Comparison of ENCODE assay signal across 14 cellular contexts in the genomic region with DNA sequence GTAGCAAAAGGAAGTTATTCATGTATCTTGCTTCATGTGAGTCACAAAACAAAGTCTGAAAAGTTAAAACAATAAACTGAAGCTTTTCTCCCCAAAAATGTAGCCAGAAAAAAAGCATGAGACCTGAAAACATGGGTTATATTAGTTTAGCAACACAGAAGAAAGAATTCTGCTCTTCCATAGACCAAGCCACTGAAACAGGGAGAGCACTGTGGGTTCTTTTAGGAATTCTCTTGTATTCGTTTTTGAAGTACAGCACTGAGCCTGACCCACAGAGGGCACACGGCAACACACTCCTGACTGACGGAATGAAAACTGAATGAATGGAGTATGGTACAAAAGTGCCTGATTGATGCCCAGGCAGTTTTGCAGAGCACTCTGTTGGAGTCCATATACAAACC.
DNase-seq lines count a peak whose midpoint lies in the region; ATAC-seq and TF ChIP-seq lines count a peak whose summit lies in the region.
"Had no signal": no experiment of that assay in that cellular context is flagged by ENCODE, and none has a peak within 500 bp of the region (broad histone marks: within the 10 kb centered on the region; RNA-seq: fewer than 3 reads in every experiment).

No MANE protein-coding gene starts in this region.

- no peaks in the 10 kb centered on the region for H3K9me3 ChIP-seq in Panc1 (ENCODE audit: control insufficient read depth, insufficient read depth, low read depth, low read length)
- H3K9me3 ChIP-seq in A673 (ENCODE audit: low read depth, low read length, poor library complexity, severe bottlenecking) = no peaks in the 10 kb centered on the region
- H3K9me3 ChIP-seq in heart left ventricle = no peaks in the 10 kb centered on the region
- H3K9me3 ChIP-seq: uterus had no signal

- intact Hi-C loops in Panc1 (cut with micrococcal nuclease; ENCODE audit: unreplicated experiment) = loop anchor here (10.0 kb wide), 1 partner anchor 114 kb away; the partner anchor contains the start of gene WWTR1
- intact Hi-C loops in A673 (cut with micrococcal nuclease; ENCODE audit: unreplicated experiment) = no loop called here
- intact Hi-C loops in heart left ventricle (cut with DNase I) = no loop called here

- peaks cover 99% of the 10 kb centered on the region for H3K4me1 ChIP-seq in Panc1 (ENCODE audit: control insufficient read depth, insufficient read depth, low read length)
- peaks cover 41% of the 10 kb centered on the region for H3K4me1 ChIP-seq in A673 (ENCODE audit: insufficient read depth, low read length, poor library complexity, severe bottlenecking)
- H3K4me1 ChIP-seq in heart left ventricle = peaks cover 0 to 42% (median 22%) of the 10 kb centered on the region in 12 donors

- H3K27me3 ChIP-seq in Panc1 (ENCODE audit: control insufficient read depth, insufficient read depth, low read length) = no peaks in the 10 kb centered on the region
- no peaks in the 10 kb centered on the region for H3K27me3 ChIP-seq in A673 (replicated peaks; ENCODE audit: insufficient read depth, low read depth, low read length, poor library complexity)
- no peaks in the 10 kb centered on the region for H3K27me3 ChIP-seq in heart left ventricle
- H3K27me3 ChIP-seq: uterus had no signal

- no peak for TF ChIP-seq POLR2A in heart left ventricle (IDR thresholded peaks at IDR 0.05)

- H3K4me1 Mint-ChIP-seq in endothelial cell (ENCODE audit: unreplicated experiment) = peaks cover 51% of the 10 kb centered on the region
- peaks cover 74% of the 10 kb centered on the region for H3K4me1 Mint-ChIP-seq in nephron
- H3K4me1 Mint-ChIP-seq: CD14-positive monocyte had no signal

- H3K27ac Mint-ChIP-seq in endothelial cell (ENCODE audit: unreplicated experiment) (peak overlapping the region; percentile 58), nephron (peak overlapping the region; percentile 73 to 96 (median 83))
- H3K27ac Mint-ChIP-seq: natural killer cell treated with Interleukin-12 subunit alpha and Interleukin-12 subunit beta and Interleukin-15 and Interleukin-18, amount 100 ng/mL, for 72 hours had no signal

- H3K36me3 ChIP-seq in Panc1 (ENCODE audit: control insufficient read depth, insufficient read depth, low read length) = peaks cover 18% of the 10 kb centered on the region
- H3K36me3 ChIP-seq in A673 (ENCODE audit: insufficient read depth, low read length, poor library complexity, severe bottlenecking) = peaks cover 7% of the 10 kb centered on the region
- H3K36me3 ChIP-seq in heart left ventricle = peaks cover 0 to 17% (median 12%) of the 10 kb centered on the region in 9 donors
- H3K36me3 ChIP-seq: uterus had no signal

- peak; percentile 64 for ATAC-seq in Panc1
- ATAC-seq in HG02571 (IDR thresholded peaks at IDR 0.05; ENCODE audit: unreplicated experiment) = no peak
- ATAC-seq in heart left ventricle = no peak

- in situ Hi-C loops in Panc1 (cut with HindIII; ENCODE audit: low pct_unique_long_range_greater_than_20kb, low sequenced_read_pairs) = no loop called here

- CTCF ChIA-PET in Panc1 (lab: Charles Lee) = no interaction called here
- CTCF ChIA-PET in A673 (lab: Charles Lee) = no interaction called here

- WGBS in heart left ventricle, 4 donors = 52 to 64% (median 56%) methylated on average over 3 of the region's 3 CpGs

- TF ChIP-seq CTCF in AG09319 (IDR thresholded peaks at IDR 0.05; ENCODE audit: low read depth, low read length) (peak; percentile 27), Panc1 (IDR thresholded peaks at IDR 0.05) (peak; percentile 70), endothelial cell (IDR thresholded peaks at IDR 0.05; ENCODE audit: unreplicated experiment) (no peak), nephron (IDR thresholded peaks at IDR 0.05; ENCODE audit: unreplicated experiment in 3 of 3) (no peak), A673 (conservative IDR thresholded peaks at IDR 0.05; ENCODE audit: low read depth, low read length) (no peak), heart left ventricle (IDR thresholded peaks at IDR 0.05) (peak in 1 of 12 donors; percentile 30)

- H3K27me3 Mint-ChIP-seq in endothelial cell (ENCODE audit: unreplicated experiment) (peaks cover 18% of the 10 kb centered on the region), nephron (ENCODE audit: low read depth) (no peaks in the 10 kb centered on the region)

- POLR2A ChIA-PET in Panc1 (lab: Charles Lee) (interaction anchor here (0.6 kb wide), 1 partner anchor 105 kb away, joined by 7 read pairs; no protein-coding TSS in a partner anchor), A673 (lab: Charles Lee; ENCODE audit: low non-redundant PET) (no interaction called here)

- no peak for DNase-seq in AG09319 (ENCODE audit: extremely low read depth, low read depth)
- DNase-seq in Panc1 (ENCODE audit: low read depth, low spot score) = no peak
- DNase-seq in endothelial cell (ENCODE audit: low spot score) = no peak
- DNase-seq in A673 (ENCODE audit: low spot score) = no peak
- no peak for DNase-seq in C1 segment of cervical spinal cord (lab: John Stamatoyannopoulos, UW)
- DNase-seq in heart left ventricle = no peak
- DNase-seq: MV-4-11, NCI-H524, SHP77, uterus had no signal

- H3K4me3 Mint-ChIP-seq in endothelial cell (ENCODE audit: unreplicated experiment) = peak overlapping the region; percentile 52
- peak overlapping the region in 1 of 3 experiments; percentile 31 for H3K4me3 Mint-ChIP-seq in nephron
- H3K4me3 Mint-ChIP-seq: CD14-positive monocyte; natural killer cell treated with Interleukin-12 subunit alpha and Interleukin-12 subunit beta and Interleukin-15 and Interleukin-18, amount 100 ng/mL, for 72 hours had no signal

- BruUV-seq in Panc1 (replicated peaks; lab: Mats Ljungman, UMichigan) = TSS peak; percentile 21
- BruUV-seq in A673 (replicated peaks; lab: Mats Ljungman, UMichigan) = no TSS peak

- H3K36me3 Mint-ChIP-seq in endothelial cell (ENCODE audit: low read depth, unreplicated experiment) = peaks cover 32% of the 10 kb centered on the region
- H3K36me3 Mint-ChIP-seq in nephron (ENCODE audit: low read depth) = peaks cover 23% of the 10 kb centered on the region
- H3K36me3 Mint-ChIP-seq: CD14-positive monocyte; natural killer cell treated with Interleukin-12 subunit alpha and Interleukin-12 subunit beta and Interleukin-15 and Interleukin-18, amount 100 ng/mL, for 72 hours had no signal

- H3K4me3 ChIP-seq in Panc1 (ENCODE audit: low read depth in 2 of 2, low read length in 2 of 2) (no peak overlapping the region), A673 (ENCODE audit: low read depth, low read length, poor library complexity, severe bottlenecking) (no peak overlapping the region), heart left ventricle (no peak overlapping the region)
- H3K4me3 ChIP-seq: uterus had no signal

- H3K27ac ChIP-seq in Panc1 (ENCODE audit: low read length) (peak overlapping the region; percentile 100), A673 (ENCODE audit: low read depth, low read length, poor library complexity, severe bottlenecking) (no peak overlapping the region), heart left ventricle (peak overlapping the region in 2 of 12 donors; percentile 16 to 38)
- H3K27ac ChIP-seq: uterus had no signal

- H3K9me3 Mint-ChIP-seq in endothelial cell (ENCODE audit: unreplicated experiment) = no peaks in the 10 kb centered on the region
- no peaks in the 10 kb centered on the region for H3K9me3 Mint-ChIP-seq in nephron
- H3K9me3 Mint-ChIP-seq: CD14-positive monocyte; natural killer cell treated with Interleukin-12 subunit alpha and Interleukin-12 subunit beta and Interleukin-15 and Interleukin-18, amount 100 ng/mL, for 72 hours had no signal

Comparison
In these comparisons a context has a peak if more than half of its experiments do, and no peak if none do; other contexts are left out.
1. CTCF ChIP-seq: peak in AG09319 (single experiment) and Panc1 (single experiment); none in endothelial cell (single experiment), nephron (0 of 3) and A673 (single experiment).